ENCODE assay signal across 1 cellular context in genomic region chr19:4182082-4182926, GRCh38.
TF ChIP-seq lines count a peak whose summit lies in the region.

ANKRD24 (plus strand) TSS chr19:4182689; CDS start chr19:4186426, 3,737 bp downstream.
SIRT6 (minus strand) TSS chr19:4182563; CDS start chr19:4182539, 24 bp downstream.

TF ChIP-seq in K562, 482 proteins besides CTCF, POLR2A, EP300 and RAD21 (continued from another document and continues in another):
- TF ChIP-seq BHLHE40 (IDR thresholded peaks at IDR 0.05; ENCODE audit: low read length) (0 out of 2 replicates have a peak, but pooled peaks have one; percentile 8), MAX (CRISPR knock-in tag; IDR thresholded peaks at IDR 0.05) (peak; percentile 37), KLF16 (IDR thresholded peaks at IDR 0.05) (no peak), CCNT2 (IDR thresholded peaks at IDR 0.05; ENCODE audit: borderline replicate concordance, extremely low read depth, insufficient read length, low read depth, low read length) (peak; percentile 77), ZNF384 (IDR thresholded peaks at IDR 0.05; ENCODE audit: low read depth, low read length) (peak; percentile 83), JUN (IDR thresholded peaks at IDR 0.05; ENCODE audit: borderline replicate concordance, low read depth, low read length) (peak; percentile 33; the same call in 1 of the 2 replicates), JUN (CRISPR knock-in tag; IDR thresholded peaks at IDR 0.05; ENCODE audit: borderline replicate concordance) (no peak), TCF15 (CRISPR knock-in tag; IDR thresholded peaks at IDR 0.05) (no peak), ATF3 (IDR thresholded peaks at IDR 0.05) (no peak), ATF3 (CRISPR knock-in tag; conservative IDR thresholded peaks at IDR 0.05) (0 out of 2 replicates have a peak, but pooled peaks have one; percentile 49), TBL1XR1 (IDR thresholded peaks at IDR 0.05; ENCODE audit: low read length in 2 of 2) (peak in 1 of 2 experiments; percentile 40; a peak in 1 of 4 replicates), ESRRB (CRISPR knock-in tag; IDR thresholded peaks at IDR 0.05; ENCODE audit: borderline replicate concordance) (no peak), POLR2B (IDR thresholded peaks at IDR 0.05; ENCODE audit: low read depth, partially characterized antibody) (peak; percentile 73), NEUROD1 (IDR thresholded peaks at IDR 0.05; ENCODE audit: borderline replicate concordance, low read depth, low read length, partially characterized antibody) (peak; percentile 60), POLR2G (IDR thresholded peaks at IDR 0.05; ENCODE audit: low read depth, low read length) (peak; percentile 92), PHF20 (IDR thresholded peaks at IDR 0.05; ENCODE audit: partially characterized antibody) (peak; percentile 80), PRPF4 (IDR thresholded peaks at IDR 0.05; ENCODE audit: insufficient read depth, low read depth, low read length, poor library complexity, severe bottlenecking) (peak; percentile 67), ELK1 (CRISPR knock-in tag; IDR thresholded peaks at IDR 0.05) (0 out of 2 replicates have a peak, but pooled peaks have one; percentile 94), HDAC2 (IDR thresholded peaks at IDR 0.05) (no peak), ZNF174 (CRISPR knock-in tag; IDR thresholded peaks at IDR 0.05) (no peak), ZC3H11A (IDR thresholded peaks at IDR 0.05; ENCODE audit: low read depth, low read length) (no peak), NONO (IDR thresholded peaks at IDR 0.05; ENCODE audit: low read depth in 2 of 2, low read length in 1 of 2) (peak in 1 of 2 experiments; percentile 18; a peak in 1 of 4 replicates), TARDBP (IDR thresholded peaks at IDR 0.05) (0 out of 2 replicates have a peak, but pooled peaks have one; percentile 19), FOXK2 (conservative IDR thresholded peaks at IDR 0.05 in 1 of 2, IDR thresholded peaks at IDR 0.05 in 1 of 2; ENCODE audit: low read depth in 2 of 2) (peak; percentile 54 to 57; a peak in 3 of 4 replicates), ETV1 (tag; conservative IDR thresholded peaks at IDR 0.05; ENCODE audit: low read depth) (peak; percentile 98), MLLT1 (IDR thresholded peaks at IDR 0.05) (no peak), ZSCAN32 (CRISPR knock-in tag; IDR thresholded peaks at IDR 0.05) (no peak), ZBTB2 (IDR thresholded peaks at IDR 0.05) (peak; percentile 94), CREM (IDR thresholded peaks at IDR 0.05; ENCODE audit: low read depth) (peak; percentile 66), HNRNPLL (IDR thresholded peaks at IDR 0.05; ENCODE audit: low read depth, low read length, poor library complexity, severe bottlenecking) (peak; percentile 48), ARID4B (CRISPR knock-in tag; IDR thresholded peaks at IDR 0.05) (peak; percentile 71), MNT (conservative IDR thresholded peaks at IDR 0.05) (peak; percentile 81 to 85), SP1 (CRISPR knock-in tag; IDR thresholded peaks at IDR 0.05) (peak; percentile 92), ZBTB8A (IDR thresholded peaks at IDR 0.05; ENCODE audit: partially characterized antibody) (no peak), KDM4B (IDR thresholded peaks at IDR 0.05; ENCODE audit: borderline replicate concordance in 2 of 2, low read depth in 1 of 2) (peak in 1 of 2 experiments; percentile 81; a peak in 1 of 4 replicates), RNF2 (IDR thresholded peaks at IDR 0.05) (peak; percentile 25; the same call in 1 of the 2 replicates), RCOR1 (IDR thresholded peaks at IDR 0.05; ENCODE audit: borderline replicate concordance in 1 of 2, low read depth in 2 of 2, low read length in 2 of 2) (0 out of 4 replicates have a peak, but pooled peaks of 1 of the 2 experiments have one; percentile 45), SMAD1 (IDR thresholded peaks at IDR 0.05; ENCODE audit: low read depth, low read length, partially characterized antibody) (peak; percentile 53), MCM2 (IDR thresholded peaks at IDR 0.05; ENCODE audit: low read depth) (no peak), EHMT2 (IDR thresholded peaks at IDR 0.05) (no peak), FOXJ2 (tag; IDR thresholded peaks at IDR 0.05) (0 out of 2 replicates have a peak, but pooled peaks have one; percentile 42)
